Comparison of ENCODE assay signal across 9 cellular contexts in genomic region chr17:66494023-66494803, GRCh38.
DNase-seq lines count a peak whose midpoint lies in the region; ATAC-seq and TF ChIP-seq lines count a peak whose summit lies in the region.
"Had no signal": no experiment of that assay in that cellular context is flagged by ENCODE, and none has a peak within 500 bp of the region (broad histone marks: within the 10 kb centered on the region; RNA-seq: fewer than 3 reads in every experiment).

No MANE protein-coding gene starts in this region.

- POLR2A ChIA-PET in PC-3 (lab: Charles Lee; ENCODE audit: unreplicated experiment), result no interaction called here

- H3K4me2 ChIP-seq in PC-3 (ENCODE audit: low read length), result peak overlapping the region; percentile 59

- intact Hi-C loops in PC-3 (cut with micrococcal nuclease), result no loop called here

- H3K9me3 ChIP-seq in PC-3 (ENCODE audit: low read length), result no peaks in the 10 kb centered on the region

- TF ChIP-seq CTCF in PC-3 (conservative IDR thresholded peaks at IDR 0.05; ENCODE audit: low read depth, low read length), result no peak

- no peak for DNase-seq in activated T-cell treated with anti-CD3 and anti-CD28 coated beads, Interleukin-2, amount 50 U/mL, for 4 hours
- DNase-seq in activated T-cell treated with anti-CD3 and anti-CD28 coated beads, Interleukin-2, amount 50 U/mL, for 48 hours, result no peak
- DNase-seq in PC-3 (peak; percentile 92), dermis blood vessel endothelial cell (peak; percentile 79)
- no peak for DNase-seq in stimulated activated naive B cell treated with anti-CD40 and anti-IgM and Interleukin-4, amounts not matched to agents 10 μg/mL and 1 μg/mL and 100 μg/mL, for 72 hours
- no peak for DNase-seq in stimulated activated naive CD4-positive, alpha-beta T cell (lab: John Stamatoyannopoulos, UW)
- DNase-seq: DMS79 had no signal

- H3K27me3 ChIP-seq in PC-3 (ENCODE audit: low read length), result no peaks in the 10 kb centered on the region

- H3K27me3 Mint-ChIP-seq in activated T-cell treated with anti-CD3 and anti-CD28 coated beads, Interleukin-2, amount 50 U/mL, for 4 hours (ENCODE audit: low read depth), result no peaks in the 10 kb centered on the region
- H3K27me3 Mint-ChIP-seq in stimulated activated naive B cell treated with anti-CD40 and anti-IgM and Interleukin-4, amounts not matched to agents 10 μg/mL and 1 μg/mL and 100 μg/mL, for 72 hours, result peaks cover 4 to 22% of the 10 kb centered on the region in 2 donors

- H3K4me1 Mint-ChIP-seq in activated T-cell treated with anti-CD3 and anti-CD28 coated beads, Interleukin-2, amount 50 U/mL, for 4 hours (ENCODE audit: low read depth), result peaks cover 58% of the 10 kb centered on the region
- H3K4me1 Mint-ChIP-seq in stimulated activated naive B cell treated with anti-CD40 and anti-IgM and Interleukin-4, amounts not matched to agents 10 μg/mL and 1 μg/mL and 100 μg/mL, for 72 hours, result peaks cover 6 to 13% of the 10 kb centered on the region in 2 donors

- H3K79me2 ChIP-seq in PC-3 (ENCODE audit: low read length), result peaks cover 9% of the 10 kb centered on the region

- H3K4me3 ChIP-seq in PC-3 (ENCODE audit: low read length), result no peak overlapping the region

- H2AFZ ChIP-seq in PC-3 (ENCODE audit: low read length), result no peak overlapping the region

- 0 out of 2 replicates have a peak, but pooled peaks cover 3% of the 10 kb centered on the region for H3K36me3 ChIP-seq in PC-3 (ENCODE audit: low read depth, low read length)

- ATAC-seq in activated T-cell treated with anti-CD3 and anti-CD28 coated beads, Interleukin-2, amount 50 U/mL, for 4 hours, result peak; percentile 96 to 98
- ATAC-seq in PC-3, result peak; percentile 100
- ATAC-seq in stimulated activated naive B cell treated with anti-CD40 and anti-IgM and Interleukin-4, amounts not matched to agents 10 μg/mL and 1 μg/mL and 100 μg/mL, for 72 hours (replicated peaks), result peak; percentile 56 to 69
- ATAC-seq in GM21737 (IDR thresholded peaks at IDR 0.05; ENCODE audit: unreplicated experiment), result no peak
- no peak for ATAC-seq in HG02623 (IDR thresholded peaks at IDR 0.05; ENCODE audit: unreplicated experiment)

- no peaks in the 10 kb centered on the region for H3K9me3 Mint-ChIP-seq in activated T-cell treated with anti-CD3 and anti-CD28 coated beads, Interleukin-2, amount 50 U/mL, for 4 hours
- no peaks in the 10 kb centered on the region for H3K9me3 Mint-ChIP-seq in stimulated activated naive B cell treated with anti-CD40 and anti-IgM and Interleukin-4, amounts not matched to agents 10 μg/mL and 1 μg/mL and 100 μg/mL, for 72 hours

- H3K36me3 Mint-ChIP-seq in activated T-cell treated with anti-CD3 and anti-CD28 coated beads, Interleukin-2, amount 50 U/mL, for 4 hours (ENCODE audit: insufficient read depth), result peaks cover 23% of the 10 kb centered on the region
- H3K36me3 Mint-ChIP-seq in stimulated activated naive B cell treated with anti-CD40 and anti-IgM and Interleukin-4, amounts not matched to agents 10 μg/mL and 1 μg/mL and 100 μg/mL, for 72 hours, result no peaks in the 10 kb centered on the region

- no peaks in the 10 kb centered on the region for H4K20me1 ChIP-seq in PC-3 (ENCODE audit: low read length)

- peak overlapping the region; percentile 84 for H3K27ac ChIP-seq in PC-3 (ENCODE audit: low read length)

- no peak overlapping the region for H3K27ac Mint-ChIP-seq in stimulated activated naive B cell treated with anti-CD40 and anti-IgM and Interleukin-4, amounts not matched to agents 10 μg/mL and 1 μg/mL and 100 μg/mL, for 72 hours

- H3K4me1 ChIP-seq in PC-3 (ENCODE audit: insufficient read depth, low read length), result peaks cover 28% of the 10 kb centered on the region

- no peak overlapping the region for H3K4me3 Mint-ChIP-seq in activated T-cell treated with anti-CD3 and anti-CD28 coated beads, Interleukin-2, amount 50 U/mL, for 4 hours
- H3K4me3 Mint-ChIP-seq in stimulated activated naive B cell treated with anti-CD40 and anti-IgM and Interleukin-4, amounts not matched to agents 10 μg/mL and 1 μg/mL and 100 μg/mL, for 72 hours, result no peak overlapping the region

- peak overlapping the region; percentile 36 for H3K9ac ChIP-seq in PC-3 (ENCODE audit: low read length)

- CTCF ChIA-PET in PC-3 (lab: Charles Lee), result no interaction called here

- peaks cover 9% of the 10 kb centered on the region for H3F3A ChIP-seq in PC-3 (ENCODE audit: low read length, unreplicated experiment)

- BruUV-seq in PC-3 (replicated peaks; lab: Mats Ljungman, UMichigan), result no TSS peak

- no peaks in the 10 kb centered on the region for H3K9me2 ChIP-seq in PC-3 (replicated peaks; ENCODE audit: low read length)

Comparison
In these comparisons a context has a peak if more than half of its experiments do, and no peak if none do; other contexts are left out.
1. ATAC-seq: peak in activated T-cell treated with anti-CD3 and anti-CD28 coated beads, Interleukin-2, amount 50 U/mL, for 4 hours (2 of 2), PC-3 (single experiment) and stimulated activated naive B cell treated with anti-CD40 and anti-IgM and Interleukin-4, amounts not matched to agents 10 μg/mL and 1 μg/mL and 100 μg/mL, for 72 hours (2 of 2); none in GM21737 (single experiment) and HG02623 (single experiment).
2. DNase-seq: peak in PC-3 (single experiment) and dermis blood vessel endothelial cell (single experiment); none in activated T-cell treated with anti-CD3 and anti-CD28 coated beads, Interleukin-2, amount 50 U/mL, for 4 hours (single experiment), activated T-cell treated with anti-CD3 and anti-CD28 coated beads, Interleukin-2, amount 50 U/mL, for 48 hours (0 of 2), stimulated activated naive B cell treated with anti-CD40 and anti-IgM and Interleukin-4, amounts not matched to agents 10 μg/mL and 1 μg/mL and 100 μg/mL, for 72 hours (single experiment) and stimulated activated naive CD4-positive, alpha-beta T cell (0 of 6).